ENCODE assay signal across 1 cellular context in the genomic region with DNA sequence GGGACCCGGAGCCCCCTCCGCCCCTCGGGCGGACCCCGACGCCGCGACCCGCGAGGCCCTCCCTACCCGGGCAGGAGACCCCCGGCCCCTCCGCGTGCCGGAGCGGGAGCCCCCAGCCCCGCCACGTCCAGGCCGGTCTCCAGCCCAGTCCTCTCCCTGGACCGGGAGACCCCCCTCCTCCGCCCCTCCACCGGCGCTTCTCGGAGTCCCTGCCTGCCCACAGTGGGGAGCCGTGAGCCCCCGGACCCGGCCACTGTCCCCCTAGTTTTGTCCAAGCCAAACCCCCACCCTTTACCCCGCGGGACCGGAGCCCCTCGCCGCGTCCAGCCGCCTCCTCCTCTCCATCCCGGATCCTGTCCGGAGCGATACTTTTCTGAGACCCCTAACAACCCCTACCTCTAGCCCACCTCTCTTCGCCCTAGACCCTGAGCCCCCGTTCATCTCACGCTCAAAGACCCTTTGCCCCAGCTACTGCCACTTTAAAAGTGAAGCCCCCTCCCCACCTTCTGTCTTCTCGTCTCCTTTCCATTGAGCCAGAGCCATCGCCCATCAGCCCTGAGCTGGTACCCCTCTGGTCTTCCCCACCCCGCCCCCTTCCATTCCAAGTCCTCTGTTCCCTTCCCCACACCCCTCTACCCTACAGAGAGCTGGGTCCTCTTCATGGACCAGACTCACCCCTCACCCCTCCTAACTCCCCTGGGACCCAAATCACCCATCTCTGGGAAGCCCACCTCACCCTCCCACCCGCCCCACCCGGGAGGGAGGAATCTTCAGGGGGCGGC.
TF ChIP-seq lines count a peak whose summit lies in the region.

No MANE protein-coding gene starts in this region.

TF ChIP-seq in IMR-90, 13 proteins besides CTCF, POLR2A, EP300 and RAD21:
- TF ChIP-seq SMC3 (IDR thresholded peaks at IDR 0.05; ENCODE audit: low read depth, low read length) (no peak), MAZ (IDR thresholded peaks at IDR 0.05; ENCODE audit: borderline replicate concordance, low read depth, low read length) (no peak), MAFK (IDR thresholded peaks at IDR 0.05; ENCODE audit: low read depth, low read length) (no peak), MXI1 (IDR thresholded peaks at IDR 0.05; ENCODE audit: borderline replicate concordance, low read depth, low read length) (no peak), RFX5 (IDR thresholded peaks at IDR 0.05; ENCODE audit: low read depth, low read length) (no peak), FOS (IDR thresholded peaks at IDR 0.05; ENCODE audit: low read depth, low read length) (no peak), RCOR1 (IDR thresholded peaks at IDR 0.05; ENCODE audit: insufficient replicate concordance, low read length) (no peak), CEBPB (IDR thresholded peaks at IDR 0.05; ENCODE audit: low read depth, low read length) (no peak), CHD1 (IDR thresholded peaks at IDR 0.05; ENCODE audit: low read depth, low read length) (no peak), NFE2L2 (IDR thresholded peaks at IDR 0.05; ENCODE audit: low read depth, low read length) (no peak), BHLHE40 (IDR thresholded peaks at IDR 0.05; ENCODE audit: low read depth, low read length) (no peak)
- TF ChIP-seq, protein P1, sequence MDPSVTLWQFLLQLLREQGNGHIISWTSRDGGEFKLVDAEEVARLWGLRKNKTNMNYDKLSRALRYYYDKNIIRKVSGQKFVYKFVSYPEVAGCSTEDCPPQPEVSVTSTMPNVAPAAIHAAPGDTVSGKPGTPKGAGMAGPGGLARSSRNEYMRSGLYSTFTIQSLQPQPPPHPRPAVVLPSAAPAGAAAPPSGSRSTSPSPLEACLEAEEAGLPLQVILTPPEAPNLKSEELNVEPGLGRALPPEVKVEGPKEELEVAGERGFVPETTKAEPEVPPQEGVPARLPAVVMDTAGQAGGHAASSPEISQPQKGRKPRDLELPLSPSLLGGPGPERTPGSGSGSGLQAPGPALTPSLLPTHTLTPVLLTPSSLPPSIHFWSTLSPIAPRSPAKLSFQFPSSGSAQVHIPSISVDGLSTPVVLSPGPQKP (IDR thresholded peaks at IDR 0.05; ENCODE audit: borderline replicate concordance, low read depth, low read length): no peak
- TF ChIP-seq, protein P2, sequence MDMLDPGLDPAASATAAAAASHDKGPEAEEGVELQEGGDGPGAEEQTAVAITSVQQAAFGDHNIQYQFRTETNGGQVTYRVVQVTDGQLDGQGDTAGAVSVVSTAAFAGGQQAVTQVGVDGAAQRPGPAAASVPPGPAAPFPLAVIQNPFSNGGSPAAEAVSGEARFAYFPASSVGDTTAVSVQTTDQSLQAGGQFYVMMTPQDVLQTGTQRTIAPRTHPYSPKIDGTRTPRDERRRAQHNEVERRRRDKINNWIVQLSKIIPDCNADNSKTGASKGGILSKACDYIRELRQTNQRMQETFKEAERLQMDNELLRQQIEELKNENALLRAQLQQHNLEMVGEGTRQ (IDR thresholded peaks at IDR 0.05; ENCODE audit: low read depth, low read length): no peak
